ENCODE assay signal across 8 cellular contexts in genomic region chr11:65083834-65084597, GRCh38. TPM values are rescaled to one million over a fixed set of nuclear protein-coding genes. Genes with fewer than 3 reads are reported as not detected.
DNase-seq lines count a peak whose midpoint lies in the region; ATAC-seq and TF ChIP-seq lines count a peak whose summit lies in the region.

Gene CDCA5 (minus strand): TSS chr11:65084040. CDS start chr11:65083978, 62 bp downstream.
Gene ZFPL1 (plus strand): TSS chr11:65084222. CDS start chr11:65084699, 477 bp downstream.

- H3K36me3 ChIP-seq in KOPT-K1 (ENCODE audit: insufficient read depth, low read length): peaks cover 80% of the 10 kb centered on the region
- H3K36me3 ChIP-seq in Peyer's patch: peaks cover 0 to 41% (median 0%) of the 10 kb centered on the region in 3 donors
- H3K36me3 ChIP-seq in esophagus (ENCODE audit: control insufficient read depth in 2 of 2, insufficient read depth in 2 of 2, low read length in 1 of 2): peaks cover 19 to 27% of the 10 kb centered on the region in 2 donors
- no peaks in the 10 kb centered on the region for H3K36me3 ChIP-seq in mucosa of stomach (ENCODE audit: control insufficient read depth, insufficient read depth, low read length)

- H3K4me3 ChIP-seq in Peyer's patch (peak within 1 kb of the TSS; percentile 73 to 86 (median 84)), esophagus (ENCODE audit: low read depth in 1 of 2, low read length in 2 of 2) (peak within 1 kb of the TSS; percentile 77 to 83), mucosa of stomach (ENCODE audit: low read length) (peak within 1 kb of the TSS; percentile 85)

- peak; percentile 54 to 67 for TF ChIP-seq POLR2A in Peyer's patch (IDR thresholded peaks at IDR 0.05)

- peak in 2 of 6 experiments; percentile 28 to 30 for TF ChIP-seq CTCF in Peyer's patch (IDR thresholded peaks at IDR 0.05)

- H3K27ac ChIP-seq in KOPT-K1 (ENCODE audit: low read depth, low read length, poor library complexity, severe bottlenecking): peak within 1 kb of the TSS; percentile 97
- H3K27ac ChIP-seq in Peyer's patch: peak within 1 kb of the TSS; percentile 93 to 97 (median 96)
- H3K27ac ChIP-seq in esophagus (ENCODE audit: low read depth in 2 of 2, low read length in 1 of 2): peak within 1 kb of the TSS; percentile 98

- H3K9ac ChIP-seq in mucosa of stomach (ENCODE audit: low read length): peak within 1 kb of the TSS; percentile 88

- peaks cover 6 to 21% (median 8%) of the 10 kb centered on the region in 4 donors for H3K4me1 ChIP-seq in Peyer's patch
- H3K4me1 ChIP-seq in esophagus (ENCODE audit: control insufficient read depth in 2 of 2, insufficient read depth in 2 of 2, low read length in 1 of 2): peaks cover 0 to 3% of the 10 kb centered on the region in 2 donors
- peaks cover 18% of the 10 kb centered on the region for H3K4me1 ChIP-seq in mucosa of stomach (ENCODE audit: control insufficient read depth, insufficient read depth, low read length)

- WGBS in esophagus, 2 donors: 0% methylated on average over 79 of the region's 79 CpGs

- no peaks in the 10 kb centered on the region for H3K9me3 ChIP-seq in KOPT-K1 (ENCODE audit: insufficient read depth, low read length, poor library complexity, severe bottlenecking)
- no peaks in the 10 kb centered on the region for H3K9me3 ChIP-seq in Peyer's patch
- H3K9me3 ChIP-seq in esophagus (ENCODE audit: control insufficient read depth in 2 of 2, insufficient read depth in 1 of 2, low read depth in 1 of 2, low read length in 1 of 2): no peaks in the 10 kb centered on the region
- no peaks in the 10 kb centered on the region for H3K9me3 ChIP-seq in mucosa of stomach (ENCODE audit: control insufficient read depth, low read length)

- DNase-seq in DMS53 treated with DMSO at 0.1 percent for 48 hours (lab: John Stamatoyannopoulos, UW; ENCODE audit: unreplicated experiment): peak; percentile 93
- DNase-seq in Peyer's patch: peak; percentile 93 to 98 (median 96)
- DNase-seq in activated T-cell treated with anti-CD3 and anti-CD28 coated beads, Interleukin-2, amount 50 U/mL, for 48 hours: peak; percentile 97 to 98
- peak; percentile 99 for DNase-seq in stimulated activated CD8-positive, alpha-beta memory T cell treated with anti-CD3 and anti-CD28 coated beads, Interleukin-4, amount 100 ng/mL, for 48 hours

- peak; percentile 60 for ATAC-seq in GM21737 (IDR thresholded peaks at IDR 0.05; ENCODE audit: unreplicated experiment)

- H3K27me3 ChIP-seq in Peyer's patch (no peaks in the 10 kb centered on the region), esophagus (ENCODE audit: control insufficient read depth in 1 of 2, insufficient read depth in 2 of 2, low read length in 2 of 2) (no peaks in the 10 kb centered on the region), mucosa of stomach (ENCODE audit: control insufficient read depth, insufficient read depth, low read length) (no peaks in the 10 kb centered on the region)

RNA-seq across cellular contexts. Expression of gene CDCA5, which starts in this region (rescaled TPM):
- 10 to 100 TPM in 1 of 4 donors, 1 to 10 TPM in 2, under 1 TPM in 1; 0.94 to 27.2 (median 6.4) TPM for total RNA-seq in Peyer's patch
- 1 to 10 TPM; 4.3 to 8.8 TPM for polyA plus RNA-seq in esophagus

RNA-seq across cellular contexts. Expression of gene ZFPL1, which starts in this region (rescaled TPM):
- total RNA-seq in Peyer's patch: 10 to 100 TPM; 53.9 to 67.6 (median 55.5) TPM
- polyA plus RNA-seq in esophagus: 10 to 100 TPM; 30.6 to 30.9 TPM

Comparison
In these comparisons a context has a peak if more than half of its experiments do, and no peak if none do; other contexts are left out.
1. Peak in every context shown above with its lines: DNase-seq, ATAC-seq, H3K4me3 ChIP-seq and H3K27ac ChIP-seq.